In the genomic region with DNA sequence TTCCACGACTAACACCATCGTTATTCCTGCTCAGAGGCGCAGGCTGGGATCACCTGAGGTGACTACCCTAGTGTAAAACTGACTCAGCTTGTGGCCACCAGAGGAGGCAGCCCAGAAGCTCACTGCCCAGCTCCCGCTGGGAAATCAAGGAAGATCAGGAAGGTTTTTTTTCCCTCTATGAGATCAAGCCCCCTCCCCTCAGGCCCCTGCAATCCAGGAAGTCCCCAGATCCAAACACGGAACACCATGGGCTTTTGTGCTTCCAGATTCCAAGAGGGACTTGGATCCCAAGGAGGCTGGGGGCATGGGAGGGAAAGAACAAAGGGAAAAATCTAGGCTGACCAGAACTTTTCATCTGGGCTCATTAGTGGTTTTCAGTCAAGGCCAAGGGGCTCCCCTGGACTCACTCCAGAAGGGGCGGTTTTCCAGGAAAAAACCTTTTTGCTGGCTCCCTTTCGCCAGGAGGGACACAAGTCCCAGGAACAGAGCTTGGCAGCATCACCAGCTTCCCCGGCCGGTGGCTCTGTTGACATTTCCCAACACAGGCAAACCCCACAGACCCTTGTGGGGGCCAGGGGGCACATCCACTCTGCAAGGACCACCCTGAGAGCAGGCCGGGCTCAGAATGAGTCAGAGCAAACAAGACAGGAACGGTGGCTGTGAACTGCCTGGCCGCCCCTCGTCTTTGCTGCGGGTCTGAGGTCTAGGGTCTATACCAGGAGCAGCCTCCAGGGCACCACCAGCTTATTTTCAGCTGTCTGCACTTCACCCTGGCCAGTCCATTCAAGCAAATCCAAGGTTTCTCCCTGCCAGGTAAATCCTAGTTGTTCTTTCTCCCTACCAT, we compare ENCODE assay signal across 8 cellular contexts. TPM values are rescaled to one million over a fixed set of nuclear protein-coding genes. Genes with fewer than 3 reads are reported as not detected.
DNase-seq lines count a peak whose midpoint lies in the region; ATAC-seq and TF ChIP-seq lines count a peak whose summit lies in the region.

No MANE protein-coding gene starts in this region.

- H3K4me1 ChIP-seq in cardiac muscle cell (ENCODE audit: low read depth) (peaks cover 29% of the 10 kb centered on the region), colonic mucosa (peaks cover 26% of the 10 kb centered on the region), muscle layer of duodenum (ENCODE audit: control insufficient read depth in 1 of 2, insufficient read depth in 2 of 2, low read length in 2 of 2) (peaks cover 24 to 73% of the 10 kb centered on the region in 2 donors)

- H3K4me3 ChIP-seq in cardiac muscle cell (no peak overlapping the region), colonic mucosa (no peak overlapping the region), muscle layer of duodenum (ENCODE audit: low read depth in 1 of 2, low read length in 2 of 2) (peak overlapping the region; percentile 2 to 38)

- ATAC-seq in HG02884 (IDR thresholded peaks at IDR 0.05; ENCODE audit: unreplicated experiment) = no peak

- TF ChIP-seq CTCF in cardiac muscle cell (IDR thresholded peaks at IDR 0.05; ENCODE audit: low read depth, low read length) (peak; percentile 14), colonic mucosa (IDR thresholded peaks at IDR 0.05) (no peak)

- DNase-seq in cardiac muscle cell (ENCODE audit: low read depth in 1 of 2, low spot score in 1 of 2) (no peak), cardiac septum (ENCODE audit: low spot score) (no peak), colonic mucosa (peak; percentile 23), foreskin melanocyte (no peak), NCI-H128 (lab: John Stamatoyannopoulos, UW; ENCODE audit: unreplicated experiment) (no peak), NOMO-1 treated with DMSO at 0.1 percent for 48 hours (lab: John Stamatoyannopoulos, UW; ENCODE audit: unreplicated experiment) (no peak)

- H3K9me3 ChIP-seq in cardiac muscle cell (ENCODE audit: low read depth) (no peaks in the 10 kb centered on the region), colonic mucosa (no peaks in the 10 kb centered on the region), muscle layer of duodenum (ENCODE audit: control insufficient read depth in 1 of 2, low read length in 2 of 2) (no peaks in the 10 kb centered on the region)

- H3K9ac ChIP-seq in colonic mucosa (ENCODE audit: low read depth in 2 of 2, low read length in 2 of 2) = peak overlapping the region; percentile 19 to 70

- intact Hi-C loops in cardiac septum (cut with DNase I) = no loop called here
- intact Hi-C loops in colonic mucosa (cut with DNase I) = no loop called here

- H3K27me3 ChIP-seq in cardiac muscle cell = no peaks in the 10 kb centered on the region
- H3K27me3 ChIP-seq in colonic mucosa = no peaks in the 10 kb centered on the region
- no peaks in the 10 kb centered on the region for H3K27me3 ChIP-seq in muscle layer of duodenum (ENCODE audit: low read depth, low read length)

- no peaks in the 10 kb centered on the region for H3K36me3 ChIP-seq in cardiac muscle cell
- H3K36me3 ChIP-seq in colonic mucosa = peaks cover 5% of the 10 kb centered on the region
- H3K36me3 ChIP-seq in muscle layer of duodenum (ENCODE audit: control insufficient read depth in 1 of 2, insufficient read depth in 2 of 2, low read length in 2 of 2) = peaks cover 12 to 16% of the 10 kb centered on the region in 2 donors

- peak overlapping the region; percentile 91 for H3K27ac ChIP-seq in cardiac muscle cell
- peak overlapping the region; percentile 78 for H3K27ac ChIP-seq in colonic mucosa
- H3K27ac ChIP-seq in muscle layer of duodenum (ENCODE audit: low read length) = peak overlapping the region; percentile 85

RNA-seq across cellular contexts. Expression of gene MYH9, which starts 36.8 kb away (rescaled TPM):
- 131 and 174 TPM in 2 replicates for total RNA-seq in cardiac muscle cell
- 88.7 and 98.0 TPM in 2 replicates for polyA plus RNA-seq in cardiac muscle cell
- 282 TPM for total RNA-seq in cardiac septum
- total RNA-seq in colonic mucosa = 100 to 1,000 TPM; 711 to 719 TPM

Comparison
In these comparisons a context has a peak if more than half of its experiments do, and no peak if none do; other contexts are left out.
1. H3K4me3 ChIP-seq: peak in muscle layer of duodenum (2 of 2); none in cardiac muscle cell (single experiment) and colonic mucosa (single experiment).
2. Peak in every context shown above with its lines, with median percentiles within 50 percentile points of each other: H3K27ac ChIP-seq.